In genomic region chr7:138934401-138934800, GRCh38 we compare ENCODE assay signal across 2 cellular contexts.
TF ChIP-seq lines count a peak whose summit lies in the region.

No MANE protein-coding gene starts in this region.

TF ChIP-seq in A549, 52 proteins besides CTCF, POLR2A, EP300 and RAD21:
- no peak for TF ChIP-seq E2F6 (IDR thresholded peaks at IDR 0.05; ENCODE audit: borderline replicate concordance, low read depth)
- TF ChIP-seq MAFK (IDR thresholded peaks at IDR 0.05; ENCODE audit: partially characterized antibody): no peak
- no peak for TF ChIP-seq REST (IDR thresholded peaks at IDR 0.05)
- no peak for TF ChIP-seq EHMT2 (IDR thresholded peaks at IDR 0.05; ENCODE audit: low read depth)
- no peak for TF ChIP-seq PHF8 (IDR thresholded peaks at IDR 0.05; ENCODE audit: borderline replicate concordance, low read depth)
- TF ChIP-seq KDM5A (IDR thresholded peaks at IDR 0.05): no peak
- no peak for TF ChIP-seq KDM1A (IDR thresholded peaks at IDR 0.05; ENCODE audit: low read depth)
- TF ChIP-seq CHD4 (IDR thresholded peaks at IDR 0.05; ENCODE audit: borderline replicate concordance): no peak
- no peak for TF ChIP-seq TFCP2L1 (CRISPR knock-in tag; IDR thresholded peaks at IDR 0.05)
- TF ChIP-seq HES2 (IDR thresholded peaks at IDR 0.05): no peak
- TF ChIP-seq SREBF2 (IDR thresholded peaks at IDR 0.05): no peak
- no peak for TF ChIP-seq SMC3 (IDR thresholded peaks at IDR 0.05)

TF ChIP-seq in IMR-90, 13 proteins besides CTCF, POLR2A, EP300 and RAD21:
- TF ChIP-seq MAFK (IDR thresholded peaks at IDR 0.05; ENCODE audit: low read depth, low read length): no peak
- TF ChIP-seq MXI1 (IDR thresholded peaks at IDR 0.05; ENCODE audit: borderline replicate concordance, low read depth, low read length): no peak
- no peak for TF ChIP-seq CEBPB (IDR thresholded peaks at IDR 0.05; ENCODE audit: low read depth, low read length)
- TF ChIP-seq ELK1 (IDR thresholded peaks at IDR 0.05; ENCODE audit: borderline replicate concordance, low read depth, low read length): no peak
- TF ChIP-seq MAZ (IDR thresholded peaks at IDR 0.05; ENCODE audit: borderline replicate concordance, low read depth, low read length): no peak
- TF ChIP-seq BHLHE40 (IDR thresholded peaks at IDR 0.05; ENCODE audit: low read depth, low read length): no peak
- no peak for TF ChIP-seq USF2 (IDR thresholded peaks at IDR 0.05; ENCODE audit: low read depth, low read length)
- TF ChIP-seq NFE2L2 (IDR thresholded peaks at IDR 0.05; ENCODE audit: low read depth, low read length): no peak
- no peak for TF ChIP-seq RCOR1 (IDR thresholded peaks at IDR 0.05; ENCODE audit: insufficient replicate concordance, low read length)
- no peak for TF ChIP-seq SMC3 (IDR thresholded peaks at IDR 0.05; ENCODE audit: low read depth, low read length)
- TF ChIP-seq RFX5 (IDR thresholded peaks at IDR 0.05; ENCODE audit: low read depth, low read length): no peak
